Comparison of ENCODE assay signal across 8 cellular contexts in genomic region chr3:150409125-150409526, GRCh38. TPM values are rescaled to one million over a fixed set of nuclear protein-coding genes. Genes with fewer than 3 reads are reported as not detected.
A peak's percentile ranks its signal among the peaks of the same experiment; 100 is the strongest.
DNase-seq lines count a peak whose midpoint lies in the region; ATAC-seq and TF ChIP-seq lines count a peak whose summit lies in the region.

No MANE protein-coding gene starts in this region.

- H3K27me3 Mint-ChIP-seq in activated CD8-positive, alpha-beta T cell treated with anti-CD3 and anti-CD28 coated beads for 36 hours: no peaks in the 10 kb centered on the region
- H3K27me3 Mint-ChIP-seq in stimulated activated memory B cell treated with anti-CD40 and anti-IgM and Interleukin-4, amounts not matched to agents 10 μg/mL and 1 μg/mL and 100 μg/mL, for 72 hours: no peaks in the 10 kb centered on the region

- CTCF ChIA-PET in activated CD8-positive, alpha-beta T cell treated with anti-CD3 and anti-CD28 coated beads for 36 hours (lab: Charles Lee): interaction anchor here (0.9 to 3.3 kb wide), 9 partner anchors 8 to 139 kb away, joined by 3 to 20 read pairs (median 4); no protein-coding TSS in a partner anchor

- peak overlapping the region; percentile 98 to 100 (median 100) for H3K27ac ChIP-seq in heart right ventricle

- H3K36me3 Mint-ChIP-seq in activated CD8-positive, alpha-beta T cell treated with anti-CD3 and anti-CD28 coated beads for 36 hours (ENCODE audit: low read depth): peaks cover 33% of the 10 kb centered on the region
- peaks cover 32% of the 10 kb centered on the region for H3K36me3 Mint-ChIP-seq in stimulated activated memory B cell treated with anti-CD40 and anti-IgM and Interleukin-4, amounts not matched to agents 10 μg/mL and 1 μg/mL and 100 μg/mL, for 72 hours

- H3K9me3 Mint-ChIP-seq in activated CD8-positive, alpha-beta T cell treated with anti-CD3 and anti-CD28 coated beads for 36 hours: no peaks in the 10 kb centered on the region
- H3K9me3 Mint-ChIP-seq in stimulated activated memory B cell treated with anti-CD40 and anti-IgM and Interleukin-4, amounts not matched to agents 10 μg/mL and 1 μg/mL and 100 μg/mL, for 72 hours: no peaks in the 10 kb centered on the region

- H3K27ac Mint-ChIP-seq in activated CD8-positive, alpha-beta T cell treated with anti-CD3 and anti-CD28 coated beads for 36 hours: peak overlapping the region; percentile 99
- peak overlapping the region; percentile 95 for H3K27ac Mint-ChIP-seq in stimulated activated memory B cell treated with anti-CD40 and anti-IgM and Interleukin-4, amounts not matched to agents 10 μg/mL and 1 μg/mL and 100 μg/mL, for 72 hours

- H3K4me3 ChIP-seq in heart right ventricle (peak overlapping the region; percentile 78 to 92 (median 86)), iPS-11a (ENCODE audit: low read depth, low read length) (peak overlapping the region; percentile 89)

- H3K4me1 ChIP-seq in heart right ventricle: peaks cover 0 to 45% (median 32%) of the 10 kb centered on the region in 9 donors

- H3K9me3 ChIP-seq in heart right ventricle: no peaks in the 10 kb centered on the region

- H3K36me3 ChIP-seq in heart right ventricle: peaks cover 0 to 11% (median 0%) of the 10 kb centered on the region in 9 donors

- peaks cover 26% of the 10 kb centered on the region for H3K4me1 Mint-ChIP-seq in activated CD8-positive, alpha-beta T cell treated with anti-CD3 and anti-CD28 coated beads for 36 hours (ENCODE audit: low read depth)
- H3K4me1 Mint-ChIP-seq in stimulated activated memory B cell treated with anti-CD40 and anti-IgM and Interleukin-4, amounts not matched to agents 10 μg/mL and 1 μg/mL and 100 μg/mL, for 72 hours: peaks cover 26% of the 10 kb centered on the region

- peak in 4 of 8 donors; percentile 1 to 26 (median 4) for ATAC-seq in heart right ventricle
- ATAC-seq in left cardiac atrium: no peak
- ATAC-seq in activated CD8-positive, alpha-beta T cell treated with anti-CD3 and anti-CD28 coated beads for 36 hours: no peak
- no peak for ATAC-seq in stimulated activated memory B cell treated with anti-CD40 and anti-IgM and Interleukin-4, amounts not matched to agents 10 μg/mL and 1 μg/mL and 100 μg/mL, for 72 hours
- ATAC-seq in GM21423 (IDR thresholded peaks at IDR 0.05; ENCODE audit: unreplicated experiment): no peak

- peak overlapping the region; percentile 84 for H3K4me3 Mint-ChIP-seq in activated CD8-positive, alpha-beta T cell treated with anti-CD3 and anti-CD28 coated beads for 36 hours
- H3K4me3 Mint-ChIP-seq in stimulated activated memory B cell treated with anti-CD40 and anti-IgM and Interleukin-4, amounts not matched to agents 10 μg/mL and 1 μg/mL and 100 μg/mL, for 72 hours: peak overlapping the region; percentile 83

- intact Hi-C loops in heart right ventricle (cut with DNase I) (loop anchor here in 5 of 10 donors (2.0 to 5.0 kb wide), 6 partner anchors 37 to 138 kb away; partner anchors contain the start of genes EIF2A (in 2 of the 5) and SERP1 (in 2 of the 5)), left cardiac atrium (cut with DNase I) (loop anchor here in 1 of 2 donors (2.0 to 10.0 kb wide), 6 partner anchors 37 to 356 kb away; partner anchors contain the start of genes SELENOT and SIAH2)
- intact Hi-C loops in activated CD8-positive, alpha-beta T cell treated with anti-CD3 and anti-CD28 coated beads for 36 hours (cut with micrococcal nuclease): loop anchor here (2.0 kb wide), 1 partner anchor 194 kb away; the partner anchor contains the start of gene SELENOT

- no peak for TF ChIP-seq CTCF in heart right ventricle (IDR thresholded peaks at IDR 0.05)
- TF ChIP-seq CTCF in activated CD8-positive, alpha-beta T cell treated with anti-CD3 and anti-CD28 coated beads for 36 hours (IDR thresholded peaks at IDR 0.05): no peak

- no peak for DNase-seq in heart right ventricle
- no peak for DNase-seq in left cardiac atrium
- DNase-seq in activated CD8-positive, alpha-beta T cell treated with anti-CD3 and anti-CD28 coated beads for 36 hours: no peak
- DNase-seq in NCI-H2227 (lab: John Stamatoyannopoulos, UW; ENCODE audit: unreplicated experiment): no peak
- no peak for DNase-seq in NK-92 treated with Interleukin-12 subunit alpha and Interleukin-12 subunit beta, amount 100 ng/mL, for 24 hours (lab: John Stamatoyannopoulos, UW)

- no peaks in the 10 kb centered on the region for H3K27me3 ChIP-seq in heart right ventricle

- POLR2A ChIA-PET in activated CD8-positive, alpha-beta T cell treated with anti-CD3 and anti-CD28 coated beads for 36 hours (lab: Charles Lee): interaction anchor here (0.5 to 4.2 kb wide), 19 partner anchors 10 to 375 kb away, joined by 3 to 23 read pairs (median 4); partner anchors contain the start of genes EIF2A, SELENOT, SERP1 and SIAH2

- 0 to 1% methylated on average over 31 of the region's 31 CpGs for WGBS in heart right ventricle, 2 donors

RNA-seq across cellular contexts. Expression of gene TSC22D2, which starts 1.0 kb away (rescaled TPM):
- 10 to 100 TPM; 17.2 to 73.1 (median 38.9) TPM for total RNA-seq in heart right ventricle
- 10 to 100 TPM; 11.8 to 15.1 TPM for polyA plus RNA-seq in heart right ventricle
- 10 to 100 TPM; 24.0 to 34.9 TPM for total RNA-seq in left cardiac atrium
- total RNA-seq in activated CD8-positive, alpha-beta T cell treated with anti-CD3 and anti-CD28 coated beads for 36 hours: 10 to 100 TPM; 12.3 to 16.7 TPM
